ENCODE assay signal across 18 cellular contexts in genomic region chr2:238274152-238274865, GRCh38. TPM values are rescaled to one million over a fixed set of nuclear protein-coding genes. Genes with fewer than 3 reads are reported as not detected.
DNase-seq lines count a peak whose midpoint lies in the region; ATAC-seq and TF ChIP-seq lines count a peak whose summit lies in the region.
"Had no signal": no experiment of that assay in that cellular context is flagged by ENCODE, and none has a peak within 500 bp of the region (broad histone marks: within the 10 kb centered on the region; RNA-seq: fewer than 3 reads in every experiment).

No MANE protein-coding gene starts in this region.

- H3K27ac ChIP-seq in esophagus muscularis mucosa (replicated peaks in 1 of 4) (peak overlapping the region in 3 of 4 donors; percentile 24 to 49 (median 29)), lower lobe of right lung (peak overlapping the region; percentile 6), transverse colon (peak overlapping the region; percentile 50 to 77 (median 70))
- no peak overlapping the region for H3K27ac ChIP-seq in naive thymus-derived CD4-positive, alpha-beta T cell (ENCODE audit: low read depth, low read length)
- H3K27ac ChIP-seq: C4-2B had no signal

- H3K27me3 ChIP-seq in esophagus muscularis mucosa (no peaks in the 10 kb centered on the region), lower lobe of right lung (ENCODE audit: low read depth) (no peaks in the 10 kb centered on the region), transverse colon (no peaks in the 10 kb centered on the region)
- H3K27me3 ChIP-seq in naive thymus-derived CD4-positive, alpha-beta T cell (ENCODE audit: control insufficient read depth in 2 of 2, insufficient read depth in 2 of 2, low read length in 2 of 2), result no peaks in the 10 kb centered on the region

- H3K4me3 Mint-ChIP-seq in naive thymus-derived CD4-positive, alpha-beta T cell, result no peak overlapping the region

- POLR2A ChIA-PET in naive thymus-derived CD4-positive, alpha-beta T cell (lab: Charles Lee), result interaction anchor here (0.9 kb wide), 1 partner anchor 14 kb away, joined by 3 read pairs; the partner anchor contains the start of gene PER2

- TF ChIP-seq POLR2A in esophagus muscularis mucosa (IDR thresholded peaks at IDR 0.05; ENCODE audit: low read depth), result no peak
- TF ChIP-seq POLR2A in transverse colon (IDR thresholded peaks at IDR 0.05), result no peak

- WGBS in esophagus muscularis mucosa, result 88% methylated on average over 20 of the region's 20 CpGs
- 76% methylated on average over 20 of the region's 20 CpGs; no CpG with 5 or more reads in 1 of the 2 donors for WGBS in transverse colon (ENCODE audit: low coverage in 1 of 2), 2 donors

- no peak for ATAC-seq in Right ventricle myocardium inferior
- ATAC-seq in left ventricle myocardium superior, result no peak
- ATAC-seq in lower lobe of right lung, result no peak
- ATAC-seq in HG03439 (IDR thresholded peaks at IDR 0.05; ENCODE audit: unreplicated experiment), result no peak
- ATAC-seq in naive thymus-derived CD4-positive, alpha-beta T cell, result no peak
- ATAC-seq: GM12878 had no signal

- TF ChIP-seq EP300 in esophagus muscularis mucosa (IDR thresholded peaks at IDR 0.05) (no peak), transverse colon (IDR thresholded peaks at IDR 0.05; ENCODE audit: low read depth) (no peak)

- H3K4me3 ChIP-seq in esophagus muscularis mucosa (no peak overlapping the region), lower lobe of right lung (no peak overlapping the region), transverse colon (no peak overlapping the region)
- no peak overlapping the region for H3K4me3 ChIP-seq in naive thymus-derived CD4-positive, alpha-beta T cell (ENCODE audit: low read length)
- H3K4me3 ChIP-seq: GM12878 had no signal

- TF ChIP-seq CTCF in esophagus muscularis mucosa (IDR thresholded peaks at IDR 0.05) (no peak), lower lobe of right lung (IDR thresholded peaks at IDR 0.05) (no peak), transverse colon (IDR thresholded peaks at IDR 0.05) (no peak)

- H3K27ac Mint-ChIP-seq in naive thymus-derived CD4-positive, alpha-beta T cell, result no peak overlapping the region

- CTCF ChIA-PET in naive thymus-derived CD4-positive, alpha-beta T cell (lab: Charles Lee), result no interaction called here

- H3K4me1 ChIP-seq in esophagus muscularis mucosa (peaks cover 0 to 24% (median 16%) of the 10 kb centered on the region in 4 donors), lower lobe of right lung (peaks cover 7% of the 10 kb centered on the region), transverse colon (peaks cover 0 to 23% (median 18%) of the 10 kb centered on the region in 4 donors)
- no peaks in the 10 kb centered on the region for H3K4me1 ChIP-seq in naive thymus-derived CD4-positive, alpha-beta T cell (ENCODE audit: control insufficient read depth in 2 of 2, insufficient read depth in 2 of 2, low read length in 2 of 2)

- no peaks in the 10 kb centered on the region for H3K27me3 Mint-ChIP-seq in naive thymus-derived CD4-positive, alpha-beta T cell

- in situ Hi-C loops in transverse colon (cut with MboI; ENCODE audit: low pct_ligation_motif_present in 1 of 4, low pct_unique_long_range_greater_than_20kb in 1 of 4, low sequenced_read_pairs in 3 of 4), result loop anchor here in 1 of 4 donors (25.0 kb wide), 1 partner anchor 412 kb away; the partner anchor contains the start of gene RAMP1

- H3K36me3 ChIP-seq in esophagus muscularis mucosa, result peaks cover 44 to 85% (median 80%) of the 10 kb centered on the region in 4 donors
- H3K36me3 ChIP-seq in lower lobe of right lung, result peaks cover 79% of the 10 kb centered on the region
- peaks cover 0 to 41% (median 12%) of the 10 kb centered on the region in 4 donors for H3K36me3 ChIP-seq in transverse colon
- H3K36me3 ChIP-seq in naive thymus-derived CD4-positive, alpha-beta T cell (ENCODE audit: control insufficient read depth in 2 of 3, insufficient read depth in 3 of 3, low read length in 3 of 3), result peaks cover 8 to 79% (median 8%) of the 10 kb centered on the region in 3 experiments

- H3K9me3 Mint-ChIP-seq in naive thymus-derived CD4-positive, alpha-beta T cell, result no peaks in the 10 kb centered on the region

- DNase-seq in Right ventricle myocardium inferior (ENCODE audit: missing footprints) (peak; percentile 53), left ventricle myocardium superior (no peak), esophagus muscularis mucosa (ENCODE audit: extremely low spot score) (no peak), lower lobe of right lung (peak; percentile 39), transverse colon (peak; percentile 47)
- no peak for DNase-seq in naive thymus-derived CD4-positive, alpha-beta T cell
- DNase-seq in activated T-cell treated with anti-CD3 and anti-CD28 coated beads, Interleukin-2, amount 50 U/mL, for 48 hours, result no peak
- DNase-seq: Caco-2, DMS79, HCEC 1CT, IMR-90, NCI-H1930, NCI-H2171, NCI-H82, RPMI8226 had no signal

- no peaks in the 10 kb centered on the region for H3K9me3 ChIP-seq in esophagus muscularis mucosa
- H3K9me3 ChIP-seq in lower lobe of right lung, result no peaks in the 10 kb centered on the region
- H3K9me3 ChIP-seq in transverse colon, result no peaks in the 10 kb centered on the region
- no peaks in the 10 kb centered on the region for H3K9me3 ChIP-seq in naive thymus-derived CD4-positive, alpha-beta T cell (ENCODE audit: control insufficient read depth in 2 of 3, low read length in 3 of 3)
- H3K9me3 ChIP-seq: Caco-2 had no signal

- peaks cover 0 to 5% (median 0%) of the 10 kb centered on the region in 7 donors for H3K4me1 Mint-ChIP-seq in naive thymus-derived CD4-positive, alpha-beta T cell

- peaks cover 4 to 51% (median 18%) of the 10 kb centered on the region in 5 donors for H3K36me3 Mint-ChIP-seq in naive thymus-derived CD4-positive, alpha-beta T cell

- intact Hi-C loops in Right ventricle myocardium inferior (cut with DNase I) (no loop called here), left ventricle myocardium superior (cut with micrococcal nuclease) (no loop called here), esophagus muscularis mucosa (cut with DNase I) (no loop called here), lower lobe of right lung (cut with DNase I) (no loop called here), transverse colon (cut with DNase I; ENCODE audit: low total_unique reads) (no loop called here)
- intact Hi-C loops in naive thymus-derived CD4-positive, alpha-beta T cell (cut with micrococcal nuclease), result no loop called here

RNA-seq across cellular contexts. Expression of gene PER2, which starts 14.1 kb away (rescaled TPM):
- total RNA-seq in Right ventricle myocardium inferior, result 4.7 TPM
- 4.5 TPM for total RNA-seq in left ventricle myocardium superior
- total RNA-seq in esophagus muscularis mucosa, result 10 to 100 TPM in 3 of 4 donors, 1 to 10 TPM in 1; 9.1 to 13.1 (median 11.1) TPM
- 24.9 TPM for total RNA-seq in lower lobe of right lung
- 10 to 100 TPM; 19.1 to 67.3 (median 32.3) TPM for total RNA-seq in transverse colon
- total RNA-seq in naive thymus-derived CD4-positive, alpha-beta T cell, result 10 to 100 TPM; 13.5 to 28.6 (median 14.3) TPM
- 10 to 100 TPM in 1 of 2 donors, 1 to 10 TPM in 1; 7.0 to 10.1 TPM for polyA plus RNA-seq in naive thymus-derived CD4-positive, alpha-beta T cell

RNA-seq across cellular contexts. Expression of gene HES6, which starts 34.5 kb away (rescaled TPM):
- total RNA-seq in Right ventricle myocardium inferior (4.3 TPM), left ventricle myocardium superior (2.7 TPM), esophagus muscularis mucosa (10 to 100 TPM; 10.2 to 17.0 (median 11.2) TPM), lower lobe of right lung (6.1 TPM), transverse colon (10 to 100 TPM; 15.0 to 94.5 (median 31.7) TPM)
- total RNA-seq in naive thymus-derived CD4-positive, alpha-beta T cell, result 1 to 10 TPM in 4 of 5 experiments, under 1 TPM in 1; 0.73 to 2.7 (median 2.4) TPM
- polyA plus RNA-seq in naive thymus-derived CD4-positive, alpha-beta T cell, result 1 to 10 TPM in 1 of 2 donors, under 1 TPM in 1; 0.61 to 1.3 TPM

RNA-seq across cellular contexts. Expression of gene TRAF3IP1, which starts 46.0 kb away (rescaled TPM):
- total RNA-seq in Right ventricle myocardium inferior (11.2 TPM), left ventricle myocardium superior (13.8 TPM), esophagus muscularis mucosa (10 to 100 TPM; 19.9 to 38.6 (median 23.6) TPM), lower lobe of right lung (21.7 TPM), transverse colon (10 to 100 TPM in 3 of 4 donors, 1 to 10 TPM in 1; 1.1 to 14.1 (median 10.4) TPM)
- total RNA-seq in naive thymus-derived CD4-positive, alpha-beta T cell, result 10 to 100 TPM in 2 of 5 experiments, 1 to 10 TPM in 3; 6.2 to 13.3 (median 9.4) TPM
- polyA plus RNA-seq in naive thymus-derived CD4-positive, alpha-beta T cell, result 1 to 10 TPM; 4.3 to 5.7 TPM

Comparison
In these comparisons a context has a peak if more than half of its experiments do, and no peak if none do; other contexts are left out.
1. DNase-seq: peak in Right ventricle myocardium inferior (single experiment), lower lobe of right lung (single experiment) and transverse colon (single experiment); none in left ventricle myocardium superior (single experiment), esophagus muscularis mucosa (single experiment), naive thymus-derived CD4-positive, alpha-beta T cell (0 of 9) and activated T-cell treated with anti-CD3 and anti-CD28 coated beads, Interleukin-2, amount 50 U/mL, for 48 hours (0 of 2).